In the genomic region with DNA sequence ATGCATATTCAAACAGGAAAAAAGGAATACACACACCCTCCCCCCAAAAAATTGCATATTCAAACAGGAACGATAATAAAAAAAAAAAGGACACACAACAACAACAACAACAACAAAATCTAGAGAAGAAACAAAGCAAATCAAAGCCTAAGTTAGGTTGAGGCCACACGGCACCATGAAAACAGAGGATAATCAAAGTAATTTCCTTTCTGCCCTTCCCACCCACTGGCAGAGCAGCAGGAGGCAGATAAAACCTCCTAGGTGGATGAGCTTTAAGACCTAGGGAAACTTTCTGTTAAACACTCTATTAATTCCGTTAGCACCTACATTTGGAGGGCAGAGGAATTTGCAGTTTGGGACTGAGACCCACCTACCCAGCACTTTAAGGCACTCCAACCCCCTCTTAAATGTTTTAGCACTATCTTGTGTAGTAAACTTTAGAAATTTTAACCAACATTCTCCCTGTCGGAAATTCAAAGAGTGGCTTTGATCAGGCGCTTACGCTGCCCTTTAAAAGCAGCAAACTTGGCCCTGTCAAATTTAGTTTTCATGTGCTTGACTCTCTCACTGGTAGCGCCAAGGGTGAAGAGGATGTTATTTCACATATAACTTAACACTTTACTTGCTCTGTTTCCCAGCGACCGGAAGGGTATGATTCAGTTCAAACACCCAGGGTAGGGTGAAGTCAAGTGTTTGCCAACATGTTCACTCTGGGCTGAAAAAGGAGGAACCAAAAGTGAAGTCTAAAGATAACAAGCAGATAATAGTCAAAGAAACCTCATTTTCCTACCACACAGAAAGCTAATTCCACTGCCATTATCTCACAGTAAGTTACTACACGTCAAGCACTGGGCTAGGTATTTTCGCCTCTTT, we compare ENCODE assay signal across 9 cellular contexts. TPM values are rescaled to one million over a fixed set of nuclear protein-coding genes. Genes with fewer than 3 reads are reported as not detected.
DNase-seq lines count a peak whose midpoint lies in the region; ATAC-seq, FAIRE-seq and TF ChIP-seq lines count a peak whose summit lies in the region.
"Had no signal": no experiment of that assay in that cellular context is flagged by ENCODE, and none has a peak within 500 bp of the region (broad histone marks: within the 10 kb centered on the region; RNA-seq: fewer than 3 reads in every experiment).

No MANE protein-coding gene starts in this region.

- H3K79me2 ChIP-seq in OCI-LY7 (ENCODE audit: insufficient read depth, low read depth, low read length), result 0 out of 2 replicates have a peak, but pooled peaks cover 4% of the 10 kb centered on the region

- no peaks in the 10 kb centered on the region for H3K9me2 ChIP-seq in OCI-LY7 (ENCODE audit: insufficient read depth, low read length)

- POLR2A ChIA-PET in A549 (lab: Yijun Ruan, JAX) (interaction anchor here (1.7 to 3.0 kb wide), 2 partner anchors 9 to 88 kb away, joined by 12 to 43 read pairs; partner anchors contain the start of gene ENC1), OCI-LY7 (lab: Charles Lee) (interaction anchor here (0.6 kb wide), 1 partner anchor 59 kb away, joined by 7 read pairs; no protein-coding TSS in a partner anchor)

- H3K27ac Mint-ChIP-seq in nephron, result peak overlapping the region; percentile 71 to 83 (median 78)

- H4K20me1 ChIP-seq in OCI-LY7 (ENCODE audit: insufficient read depth, low read length), result no peaks in the 10 kb centered on the region

- peaks cover 93% of the 10 kb centered on the region for H3K36me3 Mint-ChIP-seq in nephron (ENCODE audit: low read depth)

- WGBS in A549 (ENCODE audit: missing lambda C conversion rate), result 9% methylated on average over 11 of the region's 11 CpGs

- H3K27ac ChIP-seq in A549 (peak overlapping the region; percentile 78 to 88), OCI-LY7 (ENCODE audit: low read depth, low read length, poor library complexity, severe bottlenecking) (peak overlapping the region; percentile 78)

- CTCF ChIA-PET in A549 (lab: Yijun Ruan, JAX) (interaction anchor here (0.7 to 2.3 kb wide), 3 partner anchors 10 to 68 kb away, joined by 3 to 10 read pairs (median 3); partner anchors contain the start of gene ENC1), OCI-LY7 (lab: Charles Lee; ENCODE audit: unreplicated experiment) (interaction anchor here (0.6 kb wide), 1 partner anchor 265 kb away, joined by 4 read pairs; no protein-coding TSS in a partner anchor)

- H3K9me3 ChIP-seq in A549 (no peaks in the 10 kb centered on the region), OCI-LY7 (ENCODE audit: low read length) (no peaks in the 10 kb centered on the region)
- H3K9me3 ChIP-seq: thoracic aorta had no signal

- intact Hi-C loops in OCI-LY7 (cut with micrococcal nuclease; ENCODE audit: unreplicated experiment), result loop anchor here (1.0 kb wide), 1 partner anchor 9 kb away; the partner anchor contains the start of gene ENC1

- peak overlapping the region; percentile 75 for H3K4me2 ChIP-seq in A549
- peak overlapping the region; percentile 51 for H3K4me2 ChIP-seq in OCI-LY7 (ENCODE audit: low read length)

- no peak for FAIRE-seq in A549 (lab: Jason Lieb, UNC)

- no peak; a peak in 1 of 5 replicates for TF ChIP-seq RAD21 in A549 (conservative IDR thresholded peaks at IDR 0.05 in 1 of 2, IDR thresholded peaks at IDR 0.05 in 1 of 2)

- no peaks in the 10 kb centered on the region for H3K9me3 Mint-ChIP-seq in nephron

- no peaks in the 10 kb centered on the region for H3K27me3 Mint-ChIP-seq in nephron (ENCODE audit: low read depth)

- no peak overlapping the region for H2AFZ ChIP-seq in OCI-LY7 (ENCODE audit: low read length)

- peak; percentile 57 to 78 for DNase-seq in A549 (ENCODE audit: low read depth in 1 of 2, low spot score in 1 of 2)
- peak; percentile 83 for DNase-seq in OCI-LY7 (ENCODE audit: low spot score)
- DNase-seq in dermis blood vessel endothelial cell, result peak; percentile 79
- DNase-seq in NCI-H1930 (lab: John Stamatoyannopoulos, UW), result no peak
- DNase-seq in middle frontal gyrus (ENCODE audit: extremely low spot score, low spot score), result no peak

- H3K4me3 Mint-ChIP-seq in nephron, result peak overlapping the region; percentile 46 to 70 (median 48)

- TF ChIP-seq CTCF in A549 (IDR thresholded peaks at IDR 0.05), result no peak
- no peak for TF ChIP-seq CTCF in OCI-LY7 (conservative IDR thresholded peaks at IDR 0.05; ENCODE audit: low read length)
- no peak for TF ChIP-seq CTCF in nephron (IDR thresholded peaks at IDR 0.05; ENCODE audit: unreplicated experiment in 3 of 3)

- peaks cover 98% of the 10 kb centered on the region for H3K4me1 Mint-ChIP-seq in nephron

- H3K4me3 ChIP-seq in A549 (peak overlapping the region; percentile 18), OCI-LY7 (ENCODE audit: low read depth, low read length, poor library complexity, severe bottlenecking) (peak overlapping the region; percentile 36)
- H3K4me3 ChIP-seq: thoracic aorta had no signal

- ATAC-seq in A549 (peak; percentile 81 to 88), GM18867 (IDR thresholded peaks at IDR 0.05; ENCODE audit: unreplicated experiment) (peak; percentile 88), HG02981 (IDR thresholded peaks at IDR 0.05; ENCODE audit: unreplicated experiment) (peak; percentile 94)

- no peak; a peak in 1 of 5 replicates for TF ChIP-seq EP300 in A549 (IDR thresholded peaks at IDR 0.05)

- TF ChIP-seq POLR2A in A549 (IDR thresholded peaks at IDR 0.05; ENCODE audit: low read length), result no peak

- peaks cover 28% of the 10 kb centered on the region for H3K36me3 ChIP-seq in OCI-LY7 (ENCODE audit: insufficient read depth, low read length)
- H3K36me3 ChIP-seq: thoracic aorta had no signal

- no TSS peak for BruUV-seq in OCI-LY7 (replicated peaks; lab: Mats Ljungman, UMichigan)

- H3K4me1 ChIP-seq in A549 (peaks cover 62% of the 10 kb centered on the region), OCI-LY7 (ENCODE audit: insufficient read depth, low read length, poor library complexity, severe bottlenecking) (peaks cover 30% of the 10 kb centered on the region)

TF ChIP-seq in A549, 52 proteins besides CTCF, POLR2A, EP300 and RAD21 (continues in another document):
- TF ChIP-seq GATA3 (IDR thresholded peaks at IDR 0.05; ENCODE audit: borderline replicate concordance) (no peak), ZC3H11A (IDR thresholded peaks at IDR 0.05) (no peak), JUNB (IDR thresholded peaks at IDR 0.05) (no peak), HEYL (CRISPR knock-in tag; IDR thresholded peaks at IDR 0.05) (no peak), CEBPB (IDR thresholded peaks at IDR 0.05) (peak in 1 of 2 experiments; percentile 49; a peak in 1 of 4 replicates), HOXB5 (CRISPR knock-in tag; IDR thresholded peaks at IDR 0.05) (no peak), FOSL2 (IDR thresholded peaks at IDR 0.05) (peak; percentile 42), FOSL2 (CRISPR knock-in tag; IDR thresholded peaks at IDR 0.05) (peak; percentile 69), BHLHE40 (IDR thresholded peaks at IDR 0.05; ENCODE audit: low read depth, low read length) (no peak), E2F6 (IDR thresholded peaks at IDR 0.05; ENCODE audit: borderline replicate concordance, low read depth) (no peak), KDM1A (IDR thresholded peaks at IDR 0.05; ENCODE audit: low read depth) (no peak), ATOH8 (CRISPR knock-in tag; IDR thresholded peaks at IDR 0.05; ENCODE audit: low read depth) (no peak), HOXB13 (CRISPR knock-in tag; IDR thresholded peaks at IDR 0.05; ENCODE audit: low read depth) (no peak), ZSCAN20 (CRISPR knock-in tag; IDR thresholded peaks at IDR 0.05) (no peak)
- TF ChIP-seq, protein P1, sequence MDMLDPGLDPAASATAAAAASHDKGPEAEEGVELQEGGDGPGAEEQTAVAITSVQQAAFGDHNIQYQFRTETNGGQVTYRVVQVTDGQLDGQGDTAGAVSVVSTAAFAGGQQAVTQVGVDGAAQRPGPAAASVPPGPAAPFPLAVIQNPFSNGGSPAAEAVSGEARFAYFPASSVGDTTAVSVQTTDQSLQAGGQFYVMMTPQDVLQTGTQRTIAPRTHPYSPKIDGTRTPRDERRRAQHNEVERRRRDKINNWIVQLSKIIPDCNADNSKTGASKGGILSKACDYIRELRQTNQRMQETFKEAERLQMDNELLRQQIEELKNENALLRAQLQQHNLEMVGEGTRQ (IDR thresholded peaks at IDR 0.05), result no peak

RNA-seq across cellular contexts. Expression of gene ENC1, which starts 9.2 kb away (rescaled TPM):
- polyA plus RNA-seq in A549 (2011; rRNA removed) (20.0 and 22.5 TPM in 2 replicates), A549 (2017; fragmentation: RNase III; extraction: RNeasy Plus Mini Kit Qiagen cat#74134 plus additional on column Dnase treatment) (17.0 to 21.3 TPM (median 20.4 TPM) in 3 replicates)
- 12.5 and 19.7 TPM in 2 replicates for polyA plus RNA-seq in A549 (2012; cell fraction: cytosol; rRNA removed)
- 21.6 and 49.2 TPM in 2 replicates for polyA plus RNA-seq in A549 (2012; cell fraction: nucleus; rRNA removed)
- 37.4 and 38.2 TPM in 2 replicates for polyA minus RNA-seq in A549 (2011; rRNA and poly(A)+ RNA removed)
- total RNA-seq in OCI-LY7 (2014; rRNA removed; shearing (Covaris generic)), result 19.4 and 25.9 TPM in 2 replicates
- total RNA-seq in OCI-LY7 (2022) (11.6 and 12.1 TPM in 2 replicates), dermis blood vessel endothelial cell (26.2 and 32.2 TPM in 2 replicates)

RNA-seq across cellular contexts. Expression of gene HEXB, which starts 53.7 kb away (rescaled TPM):
- polyA plus RNA-seq in A549 (2011; rRNA removed), result 111 and 153 TPM in 2 replicates
- 49.5 and 52.7 TPM in 2 replicates for polyA plus RNA-seq in A549 (2012; cell fraction: cytosol; rRNA removed)
- 52.0 and 74.1 TPM in 2 replicates for polyA plus RNA-seq in A549 (2012; cell fraction: nucleus; rRNA removed)
- polyA plus RNA-seq in A549 (2017; fragmentation: RNase III; extraction: RNeasy Plus Mini Kit Qiagen cat#74134 plus additional on column Dnase treatment), result 75.4 to 83.5 TPM (median 79.2 TPM) in 3 replicates
- 46.7 and 61.5 TPM in 2 replicates for polyA minus RNA-seq in A549 (2011; rRNA and poly(A)+ RNA removed)
- 23.8 and 27.4 TPM in 2 replicates for total RNA-seq in OCI-LY7 (2014; rRNA removed; shearing (Covaris generic))
- total RNA-seq in OCI-LY7 (2022), result 35.4 and 36.2 TPM in 2 replicates
- total RNA-seq in dermis blood vessel endothelial cell, result 164 and 189 TPM in 2 replicates

Comparison
In these comparisons a context has a peak if more than half of its experiments do, and no peak if none do; other contexts are left out.
1. DNase-seq: peak in A549 (2 of 2), OCI-LY7 (single experiment) and dermis blood vessel endothelial cell (single experiment); none in NCI-H1930 (0 of 2) and middle frontal gyrus (single experiment).
2. Peak in every context shown above with its lines, with median percentiles within 50 percentile points of each other: ATAC-seq.